In genomic region chr11:86608251-86608799, GRCh38 we compare ENCODE assay signal across 1 cellular context.
TF ChIP-seq lines count a peak whose summit lies in the region.

No MANE protein-coding gene starts in this region.

TF ChIP-seq in HEK293, 187 proteins besides CTCF, POLR2A, EP300 and RAD21 (continued from another document and continues in another):
- no peak for TF ChIP-seq AEBP2 (tag by site-specific recombination; IDR thresholded peaks at IDR 0.05; ENCODE audit: borderline replicate concordance)
- peak; percentile 61 for TF ChIP-seq ZNF654 (tag by site-specific recombination; IDR thresholded peaks at IDR 0.05; ENCODE audit: low read depth)
- TF ChIP-seq ZNF121 (tag by site-specific recombination; IDR thresholded peaks at IDR 0.05), result no peak
- no peak for TF ChIP-seq ZNF521 (tag by site-specific recombination; IDR thresholded peaks at IDR 0.05)
- TF ChIP-seq TCF7L2 (IDR thresholded peaks at IDR 0.05; ENCODE audit: borderline replicate concordance, low read depth, low read length), result no peak
- TF ChIP-seq ZSCAN5A (tag by site-specific recombination; IDR thresholded peaks at IDR 0.05), result no peak
- TF ChIP-seq ZBTB10 (tag by site-specific recombination; IDR thresholded peaks at IDR 0.05), result no peak
- no peak for TF ChIP-seq ZNF791 (tag by site-specific recombination; IDR thresholded peaks at IDR 0.05)
- no peak for TF ChIP-seq ZNF324 (tag by site-specific recombination; IDR thresholded peaks at IDR 0.05)
- no peak for TF ChIP-seq ZNF555 (tag by site-specific recombination; conservative IDR thresholded peaks at IDR 0.05)
- TF ChIP-seq ZBTB11 (tag by site-specific recombination; conservative IDR thresholded peaks at IDR 0.05; ENCODE audit: low read depth), result no peak
- no peak for TF ChIP-seq INSM2 (tag by site-specific recombination; IDR thresholded peaks at IDR 0.05)
- TF ChIP-seq ZNF660 (tag by site-specific recombination; IDR thresholded peaks at IDR 0.05), result 0 out of 2 replicates have a peak, but pooled peaks have one; percentile 31
- no peak for TF ChIP-seq ZNF302 (tag by site-specific recombination; IDR thresholded peaks at IDR 0.05; ENCODE audit: low read depth)
- TF ChIP-seq PRDM2 (tag by site-specific recombination; IDR thresholded peaks at IDR 0.05; ENCODE audit: borderline replicate concordance), result no peak
- no peak for TF ChIP-seq ZNF692 (tag by site-specific recombination; IDR thresholded peaks at IDR 0.05)
- no peak for TF ChIP-seq IKZF3 (tag by site-specific recombination; IDR thresholded peaks at IDR 0.05)
- TF ChIP-seq ZNF548 (tag by site-specific recombination; IDR thresholded peaks at IDR 0.05), result no peak
- TF ChIP-seq ZSCAN4 (tag by site-specific recombination; IDR thresholded peaks at IDR 0.05), result no peak
- TF ChIP-seq ZNF561 (tag by site-specific recombination; IDR thresholded peaks at IDR 0.05; ENCODE audit: borderline replicate concordance), result no peak
- no peak for TF ChIP-seq ZSCAN23 (tag by site-specific recombination; IDR thresholded peaks at IDR 0.05)
- TF ChIP-seq KLF7 (tag by site-specific recombination; IDR thresholded peaks at IDR 0.05; ENCODE audit: borderline replicate concordance), result no peak
- TF ChIP-seq ZNF292 (tag by site-specific recombination; IDR thresholded peaks at IDR 0.05; ENCODE audit: borderline replicate concordance, low read depth), result no peak
- no peak for TF ChIP-seq ATF2 (tag by site-specific recombination; IDR thresholded peaks at IDR 0.05; ENCODE audit: low read depth)
- no peak for TF ChIP-seq ZNF707 (tag by site-specific recombination; IDR thresholded peaks at IDR 0.05)
- no peak for TF ChIP-seq PRDM1 (tag by site-specific recombination; IDR thresholded peaks at IDR 0.05)
- peak; percentile 40; the same call in 1 of the 2 replicates for TF ChIP-seq SP7 (tag by site-specific recombination; IDR thresholded peaks at IDR 0.05)
